ENCODE assay signal across 1 cellular context in the genomic region with DNA sequence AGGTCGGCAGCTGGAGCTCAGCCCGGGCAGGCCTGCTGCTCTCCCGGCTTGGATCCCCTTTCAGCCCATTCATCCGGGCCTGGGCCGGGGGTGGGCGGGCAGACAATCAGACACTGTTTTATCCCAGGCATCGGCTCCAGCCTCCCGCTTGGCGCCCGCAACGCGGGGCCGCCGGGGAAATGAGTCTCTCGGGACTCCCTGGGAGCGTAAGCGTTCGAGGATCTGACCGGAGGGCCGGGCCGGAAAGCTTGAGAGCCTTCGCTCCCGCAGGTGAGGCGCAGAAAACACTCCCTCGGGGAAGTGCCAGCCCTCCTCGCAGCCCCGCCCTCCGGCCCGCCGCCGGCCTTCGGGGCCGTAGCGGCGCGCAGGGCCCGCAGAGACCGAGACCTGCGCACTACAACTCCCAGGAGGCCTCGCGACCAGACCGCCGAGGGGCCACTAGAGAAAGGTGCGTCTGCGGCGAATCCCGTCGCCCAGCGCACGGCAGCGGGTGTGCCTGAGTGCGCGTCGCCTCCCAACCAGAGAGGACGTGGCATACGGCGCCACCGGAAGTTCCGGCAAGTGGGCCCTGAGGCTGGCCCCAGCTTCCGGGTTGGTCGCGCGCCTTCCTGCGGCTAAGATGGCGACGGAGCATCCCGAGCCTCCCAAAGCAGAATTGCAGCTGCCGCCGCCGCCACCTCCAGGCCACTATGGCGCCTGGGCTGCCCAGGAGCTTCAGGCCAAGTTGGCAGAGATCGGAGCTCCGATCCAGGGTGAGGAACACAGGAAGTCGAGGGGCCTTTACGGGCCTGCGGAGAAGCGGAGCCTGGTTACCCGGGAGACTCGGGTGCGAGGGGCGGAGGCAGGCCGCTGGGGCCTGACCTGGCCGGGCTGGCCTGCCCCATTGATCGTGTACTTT.
TF ChIP-seq lines count a peak whose summit lies in the region.

A gene with protein sequence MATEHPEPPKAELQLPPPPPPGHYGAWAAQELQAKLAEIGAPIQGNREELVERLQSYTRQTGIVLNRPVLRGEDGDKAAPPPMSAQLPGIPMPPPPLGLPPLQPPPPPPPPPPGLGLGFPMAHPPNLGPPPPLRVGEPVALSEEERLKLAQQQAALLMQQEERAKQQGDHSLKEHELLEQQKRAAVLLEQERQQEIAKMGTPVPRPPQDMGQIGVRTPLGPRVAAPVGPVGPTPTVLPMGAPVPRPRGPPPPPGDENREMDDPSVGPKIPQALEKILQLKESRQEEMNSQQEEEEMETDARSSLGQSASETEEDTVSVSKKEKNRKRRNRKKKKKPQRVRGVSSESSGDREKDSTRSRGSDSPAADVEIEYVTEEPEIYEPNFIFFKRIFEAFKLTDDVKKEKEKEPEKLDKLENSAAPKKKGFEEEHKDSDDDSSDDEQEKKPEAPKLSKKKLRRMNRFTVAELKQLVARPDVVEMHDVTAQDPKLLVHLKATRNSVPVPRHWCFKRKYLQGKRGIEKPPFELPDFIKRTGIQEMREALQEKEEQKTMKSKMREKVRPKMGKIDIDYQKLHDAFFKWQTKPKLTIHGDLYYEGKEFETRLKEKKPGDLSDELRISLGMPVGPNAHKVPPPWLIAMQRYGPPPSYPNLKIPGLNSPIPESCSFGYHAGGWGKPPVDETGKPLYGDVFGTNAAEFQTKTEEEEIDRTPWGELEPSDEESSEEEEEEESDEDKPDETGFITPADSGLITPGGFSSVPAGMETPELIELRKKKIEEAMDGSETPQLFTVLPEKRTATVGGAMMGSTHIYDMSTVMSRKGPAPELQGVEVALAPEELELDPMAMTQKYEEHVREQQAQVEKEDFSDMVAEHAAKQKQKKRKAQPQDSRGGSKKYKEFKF (plus strand): TSS at position 599 of the 898 bp plus-strand sequence. CDS start 21 bp downstream, at position 620.

TF ChIP-seq in HepG2, 621 proteins besides CTCF, POLR2A, EP300 and RAD21 (continued from another document and continues in another):
- TF ChIP-seq, protein P1, sequence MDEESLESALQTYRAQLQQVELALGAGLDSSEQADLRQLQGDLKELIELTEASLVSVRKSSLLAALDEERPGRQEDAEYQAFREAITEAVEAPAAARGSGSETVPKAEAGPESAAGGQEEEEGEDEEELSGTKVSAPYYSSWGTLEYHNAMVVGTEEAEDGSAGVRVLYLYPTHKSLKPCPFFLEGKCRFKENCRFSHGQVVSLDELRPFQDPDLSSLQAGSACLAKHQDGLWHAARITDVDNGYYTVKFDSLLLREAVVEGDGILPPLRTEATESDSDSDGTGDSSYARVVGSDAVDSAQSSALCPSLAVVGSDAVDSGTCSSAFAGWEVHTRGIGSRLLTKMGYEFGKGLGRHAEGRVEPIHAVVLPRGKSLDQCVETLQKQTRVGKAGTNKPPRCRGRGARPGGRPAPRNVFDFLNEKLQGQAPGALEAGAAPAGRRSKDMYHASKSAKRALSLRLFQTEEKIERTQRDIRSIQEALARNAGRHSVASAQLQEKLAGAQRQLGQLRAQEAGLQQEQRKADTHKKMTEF (CRISPR knock-in tag; IDR thresholded peaks at IDR 0.05): peak; percentile 96
- TF ChIP-seq, protein P2, sequence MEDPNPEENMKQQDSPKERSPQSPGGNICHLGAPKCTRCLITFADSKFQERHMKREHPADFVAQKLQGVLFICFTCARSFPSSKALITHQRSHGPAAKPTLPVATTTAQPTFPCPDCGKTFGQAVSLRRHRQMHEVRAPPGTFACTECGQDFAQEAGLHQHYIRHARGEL (CRISPR knock-in tag; IDR thresholded peaks at IDR 0.05): no peak
- TF ChIP-seq, protein P3, sequence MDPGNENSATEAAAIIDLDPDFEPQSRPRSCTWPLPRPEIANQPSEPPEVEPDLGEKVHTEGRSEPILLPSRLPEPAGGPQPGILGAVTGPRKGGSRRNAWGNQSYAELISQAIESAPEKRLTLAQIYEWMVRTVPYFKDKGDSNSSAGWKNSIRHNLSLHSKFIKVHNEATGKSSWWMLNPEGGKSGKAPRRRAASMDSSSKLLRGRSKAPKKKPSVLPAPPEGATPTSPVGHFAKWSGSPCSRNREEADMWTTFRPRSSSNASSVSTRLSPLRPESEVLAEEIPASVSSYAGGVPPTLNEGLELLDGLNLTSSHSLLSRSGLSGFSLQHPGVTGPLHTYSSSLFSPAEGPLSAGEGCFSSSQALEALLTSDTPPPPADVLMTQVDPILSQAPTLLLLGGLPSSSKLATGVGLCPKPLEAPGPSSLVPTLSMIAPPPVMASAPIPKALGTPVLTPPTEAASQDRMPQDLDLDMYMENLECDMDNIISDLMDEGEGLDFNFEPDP (CRISPR knock-in tag; conservative IDR thresholded peaks at IDR 0.05): no peak
- TF ChIP-seq HHEX (CRISPR knock-in tag; IDR thresholded peaks at IDR 0.05) (no peak), ZNF841 (CRISPR knock-in tag; IDR thresholded peaks at IDR 0.05; ENCODE audit: borderline replicate concordance) (no peak), TCF7 (IDR thresholded peaks at IDR 0.05; ENCODE audit: low read depth) (no peak), ZFP90 (CRISPR knock-in tag; IDR thresholded peaks at IDR 0.05; ENCODE audit: borderline replicate concordance) (peak; percentile 78), FOXA1 (IDR thresholded peaks at IDR 0.05) (no peak), FOXA1 (CRISPR knock-in tag; IDR thresholded peaks at IDR 0.05) (no peak; the same call in 1 of the 2 replicates), ZNF839 (CRISPR knock-in tag; IDR thresholded peaks at IDR 0.05; ENCODE audit: borderline replicate concordance) (no peak), DPF2 (CRISPR knock-in tag; IDR thresholded peaks at IDR 0.05; ENCODE audit: borderline replicate concordance, low read depth) (no peak; the same call in 1 of the 2 replicates), NKX3-1 (CRISPR knock-in tag; IDR thresholded peaks at IDR 0.05) (no peak), KDM6A (CRISPR knock-in tag; IDR thresholded peaks at IDR 0.05; ENCODE audit: low read depth) (no peak), DMAP1 (CRISPR knock-in tag; IDR thresholded peaks at IDR 0.05) (peak; percentile 97), HNRNPL (IDR thresholded peaks at IDR 0.05; ENCODE audit: low read depth, low read length) (peak; percentile 17; the same call in 1 of the 2 replicates), FOXC1 (CRISPR knock-in tag; IDR thresholded peaks at IDR 0.05; ENCODE audit: borderline replicate concordance) (peak; percentile 75), RFX1 (IDR thresholded peaks at IDR 0.05) (peak; percentile 55; the same call in 1 of the 2 replicates), THYN1 (CRISPR knock-in tag; IDR thresholded peaks at IDR 0.05; ENCODE audit: borderline replicate concordance, low read depth) (no peak), FOSL2 (CRISPR knock-in tag; IDR thresholded peaks at IDR 0.05) (peak; percentile 15; the same call in 1 of the 2 replicates), ZSCAN21 (CRISPR knock-in tag; IDR thresholded peaks at IDR 0.05; ENCODE audit: borderline replicate concordance) (no peak), ZBTB7A (CRISPR knock-in tag; IDR thresholded peaks at IDR 0.05) (no peak), MED8 (CRISPR knock-in tag; IDR thresholded peaks at IDR 0.05; ENCODE audit: insufficient replicate concordance) (peak; percentile 45), PAX8 (CRISPR knock-in tag; IDR thresholded peaks at IDR 0.05; ENCODE audit: borderline replicate concordance) (no peak), MXI1 (IDR thresholded peaks at IDR 0.05; ENCODE audit: borderline replicate concordance, low read depth, low read length) (peak; percentile 76; the same call in 2 of the 3 replicates), ZNF263 (CRISPR knock-in tag; IDR thresholded peaks at IDR 0.05) (no peak; the same call in 1 of the 2 replicates)
- TF ChIP-seq, protein P4, sequence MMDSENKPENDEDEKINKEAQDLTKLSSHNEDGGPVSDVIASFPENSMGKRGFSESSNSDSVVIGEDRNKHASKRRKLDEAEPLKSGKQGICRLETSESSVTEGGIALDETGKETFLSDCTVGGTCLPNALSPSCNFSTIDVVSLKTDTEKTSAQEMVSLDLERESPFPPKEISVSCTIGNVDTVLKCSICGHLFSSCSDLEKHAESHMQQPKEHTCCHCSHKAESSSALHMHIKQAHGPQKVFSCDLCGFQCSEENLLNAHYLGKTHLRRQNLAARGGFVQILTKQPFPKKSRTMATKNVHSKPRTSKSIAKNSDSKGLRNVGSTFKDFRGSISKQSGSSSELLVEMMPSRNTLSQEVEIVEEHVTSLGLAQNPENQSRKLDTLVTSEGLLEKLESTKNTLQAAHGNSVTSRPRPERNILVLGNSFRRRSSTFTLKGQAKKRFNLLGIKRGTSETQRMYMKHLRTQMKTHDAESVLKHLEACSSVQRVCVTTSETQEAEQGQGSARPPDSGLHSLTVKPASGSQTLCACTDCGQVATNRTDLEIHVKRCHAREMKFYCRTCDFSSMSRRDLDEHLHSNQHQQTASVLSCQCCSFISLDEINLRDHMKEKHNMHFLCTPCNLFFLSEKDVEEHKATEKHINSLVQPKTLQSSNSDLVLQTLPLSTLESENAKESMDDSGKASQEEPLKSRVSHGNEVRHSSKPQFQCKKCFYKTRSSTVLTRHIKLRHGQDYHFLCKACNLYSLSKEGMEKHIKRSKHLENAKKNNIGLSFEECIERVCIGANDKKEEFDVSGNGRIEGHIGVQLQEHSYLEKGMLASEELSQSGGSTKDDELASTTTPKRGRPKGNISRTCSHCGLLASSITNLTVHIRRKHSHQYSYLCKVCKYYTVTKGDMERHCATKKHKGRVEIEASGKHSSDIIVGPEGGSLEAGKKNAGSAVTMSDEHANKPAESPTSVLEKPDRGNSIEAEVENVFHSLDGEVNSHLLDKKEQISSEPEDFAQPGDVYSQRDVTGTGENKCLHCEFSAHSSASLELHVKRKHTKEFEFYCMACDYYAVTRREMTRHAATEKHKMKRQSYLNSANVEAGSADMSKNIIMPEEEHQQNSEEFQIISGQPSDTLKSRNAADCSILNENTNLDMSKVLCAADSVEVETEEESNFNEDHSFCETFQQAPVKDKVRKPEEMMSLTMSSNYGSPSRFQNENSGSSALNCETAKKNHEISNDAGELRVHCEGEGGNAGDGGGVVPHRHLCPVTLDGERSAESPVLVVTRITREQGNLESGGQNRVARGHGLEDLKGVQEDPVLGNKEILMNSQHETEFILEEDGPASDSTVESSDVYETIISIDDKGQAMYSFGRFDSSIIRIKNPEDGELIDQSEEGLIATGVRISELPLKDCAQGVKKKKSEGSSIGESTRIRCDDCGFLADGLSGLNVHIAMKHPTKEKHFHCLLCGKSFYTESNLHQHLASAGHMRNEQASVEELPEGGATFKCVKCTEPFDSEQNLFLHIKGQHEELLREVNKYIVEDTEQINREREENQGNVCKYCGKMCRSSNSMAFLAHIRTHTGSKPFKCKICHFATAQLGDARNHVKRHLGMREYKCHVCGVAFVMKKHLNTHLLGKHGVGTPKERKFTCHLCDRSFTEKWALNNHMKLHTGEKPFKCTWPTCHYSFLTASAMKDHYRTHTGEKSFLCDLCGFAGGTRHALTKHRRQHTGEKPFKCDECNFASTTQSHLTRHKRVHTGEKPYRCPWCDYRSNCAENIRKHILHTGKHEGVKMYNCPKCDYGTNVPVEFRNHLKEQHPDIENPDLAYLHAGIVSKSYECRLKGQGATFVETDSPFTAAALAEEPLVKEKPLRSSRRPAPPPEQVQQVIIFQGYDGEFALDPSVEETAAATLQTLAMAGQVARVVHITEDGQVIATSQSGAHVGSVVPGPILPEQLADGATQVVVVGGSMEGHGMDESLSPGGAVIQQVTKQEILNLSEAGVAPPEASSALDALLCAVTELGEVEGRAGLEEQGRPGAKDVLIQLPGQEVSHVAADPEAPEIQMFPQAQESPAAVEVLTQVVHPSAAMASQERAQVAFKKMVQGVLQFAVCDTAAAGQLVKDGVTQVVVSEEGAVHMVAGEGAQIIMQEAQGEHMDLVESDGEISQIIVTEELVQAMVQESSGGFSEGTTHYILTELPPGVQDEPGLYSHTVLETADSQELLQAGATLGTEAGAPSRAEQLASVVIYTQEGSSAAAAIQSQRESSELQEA (CRISPR knock-in tag; IDR thresholded peaks at IDR 0.05; ENCODE audit: not compliant biosample characterization): peak; percentile 23
- TF ChIP-seq, protein P5, sequence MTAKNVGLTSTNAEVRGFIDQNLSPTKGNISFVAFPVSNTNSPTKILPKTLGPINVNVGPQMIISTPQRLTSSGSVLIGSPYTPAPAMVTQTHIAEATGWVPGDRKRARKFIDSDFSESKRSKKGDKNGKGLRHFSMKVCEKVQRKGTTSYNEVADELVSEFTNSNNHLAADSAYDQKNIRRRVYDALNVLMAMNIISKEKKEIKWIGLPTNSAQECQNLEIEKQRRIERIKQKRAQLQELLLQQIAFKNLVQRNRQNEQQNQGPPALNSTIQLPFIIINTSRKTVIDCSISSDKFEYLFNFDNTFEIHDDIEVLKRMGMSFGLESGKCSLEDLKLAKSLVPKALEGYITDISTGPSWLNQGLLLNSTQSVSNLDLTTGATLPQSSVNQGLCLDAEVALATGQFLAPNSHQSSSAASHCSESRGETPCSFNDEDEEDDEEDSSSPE (CRISPR knock-in tag; IDR thresholded peaks at IDR 0.05): peak; percentile 87
- TF ChIP-seq, protein P6, sequence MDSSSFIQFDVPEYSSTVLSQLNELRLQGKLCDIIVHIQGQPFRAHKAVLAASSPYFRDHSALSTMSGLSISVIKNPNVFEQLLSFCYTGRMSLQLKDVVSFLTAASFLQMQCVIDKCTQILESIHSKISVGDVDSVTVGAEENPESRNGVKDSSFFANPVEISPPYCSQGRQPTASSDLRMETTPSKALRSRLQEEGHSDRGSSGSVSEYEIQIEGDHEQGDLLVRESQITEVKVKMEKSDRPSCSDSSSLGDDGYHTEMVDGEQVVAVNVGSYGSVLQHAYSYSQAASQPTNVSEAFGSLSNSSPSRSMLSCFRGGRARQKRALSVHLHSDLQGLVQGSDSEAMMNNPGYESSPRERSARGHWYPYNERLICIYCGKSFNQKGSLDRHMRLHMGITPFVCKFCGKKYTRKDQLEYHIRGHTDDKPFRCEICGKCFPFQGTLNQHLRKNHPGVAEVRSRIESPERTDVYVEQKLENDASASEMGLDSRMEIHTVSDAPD (CRISPR knock-in tag; IDR thresholded peaks at IDR 0.05): peak; percentile 68; the same call in 1 of the 2 replicates
- TF ChIP-seq, protein P7, sequence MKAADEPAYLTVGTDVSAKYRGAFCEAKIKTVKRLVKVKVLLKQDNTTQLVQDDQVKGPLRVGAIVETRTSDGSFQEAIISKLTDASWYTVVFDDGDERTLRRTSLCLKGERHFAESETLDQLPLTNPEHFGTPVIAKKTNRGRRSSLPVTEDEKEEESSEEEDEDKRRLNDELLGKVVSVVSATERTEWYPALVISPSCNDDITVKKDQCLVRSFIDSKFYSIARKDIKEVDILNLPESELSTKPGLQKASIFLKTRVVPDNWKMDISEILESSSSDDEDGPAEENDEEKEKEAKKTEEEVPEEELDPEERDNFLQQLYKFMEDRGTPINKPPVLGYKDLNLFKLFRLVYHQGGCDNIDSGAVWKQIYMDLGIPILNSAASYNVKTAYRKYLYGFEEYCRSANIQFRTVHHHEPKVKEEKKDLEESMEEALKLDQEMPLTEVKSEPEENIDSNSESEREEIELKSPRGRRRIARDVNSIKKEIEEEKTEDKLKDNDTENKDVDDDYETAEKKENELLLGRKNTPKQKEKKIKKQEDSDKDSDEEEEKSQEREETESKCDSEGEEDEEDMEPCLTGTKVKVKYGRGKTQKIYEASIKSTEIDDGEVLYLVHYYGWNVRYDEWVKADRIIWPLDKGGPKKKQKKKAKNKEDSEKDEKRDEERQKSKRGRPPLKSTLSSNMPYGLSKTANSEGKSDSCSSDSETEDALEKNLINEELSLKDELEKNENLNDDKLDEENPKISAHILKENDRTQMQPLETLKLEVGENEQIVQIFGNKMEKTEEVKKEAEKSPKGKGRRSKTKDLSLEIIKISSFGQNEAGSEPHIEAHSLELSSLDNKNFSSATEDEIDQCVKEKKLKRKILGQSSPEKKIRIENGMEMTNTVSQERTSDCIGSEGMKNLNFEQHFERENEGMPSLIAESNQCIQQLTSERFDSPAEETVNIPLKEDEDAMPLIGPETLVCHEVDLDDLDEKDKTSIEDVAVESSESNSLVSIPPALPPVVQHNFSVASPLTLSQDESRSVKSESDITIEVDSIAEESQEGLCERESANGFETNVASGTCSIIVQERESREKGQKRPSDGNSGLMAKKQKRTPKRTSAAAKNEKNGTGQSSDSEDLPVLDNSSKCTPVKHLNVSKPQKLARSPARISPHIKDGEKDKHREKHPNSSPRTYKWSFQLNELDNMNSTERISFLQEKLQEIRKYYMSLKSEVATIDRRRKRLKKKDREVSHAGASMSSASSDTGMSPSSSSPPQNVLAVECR (CRISPR knock-in tag; IDR thresholded peaks at IDR 0.05; ENCODE audit: borderline replicate concordance): peak; percentile 96
